In genomic region chr1:23370744-23371710, GRCh38 we compare ENCODE assay signal across 9 cellular contexts. TPM values are rescaled to one million over a fixed set of nuclear protein-coding genes. Genes with fewer than 3 reads are reported as not detected.
DNase-seq lines count a peak whose midpoint lies in the region; ATAC-seq lines count a peak whose summit lies in the region.
"Had no signal": no experiment of that assay in that cellular context is flagged by ENCODE, and none has a peak within 500 bp of the region (broad histone marks: within the 10 kb centered on the region; RNA-seq: fewer than 3 reads in every experiment).

No MANE protein-coding gene starts in this region.

- H2AFZ ChIP-seq in neuron (ENCODE audit: low read depth, low read length): no peak overlapping the region

- H3K27me3 ChIP-seq in ectodermal cell (ENCODE audit: control insufficient read depth, insufficient read depth, low read length, poor library complexity, severe bottlenecking): peaks cover 17% of the 10 kb centered on the region
- no peaks in the 10 kb centered on the region for H3K27me3 ChIP-seq in neuron (ENCODE audit: insufficient read depth, low read length)

- no peaks in the 10 kb centered on the region for H3K36me3 ChIP-seq in ectodermal cell (ENCODE audit: control insufficient read depth, insufficient read depth, low read length)
- H3K36me3 ChIP-seq in neuron (ENCODE audit: insufficient read depth, low read length): peaks cover 13% of the 10 kb centered on the region

- H3K27ac ChIP-seq in ectodermal cell (ENCODE audit: insufficient read depth, low read depth, low read length, poor library complexity, severe bottlenecking): peak overlapping the region; percentile 86

- H3K9me3 ChIP-seq in ectodermal cell (ENCODE audit: control insufficient read depth, low read length): no peaks in the 10 kb centered on the region
- H3K9me3 ChIP-seq in neuron (ENCODE audit: low read length): peaks cover 12% of the 10 kb centered on the region

- H3K4me3 ChIP-seq in ectodermal cell (ENCODE audit: insufficient read depth, low read depth, low read length) (peak overlapping the region; percentile 16), neuron (ENCODE audit: low read length) (peak overlapping the region; percentile 87)

- 4 to 5% methylated on average over 14 of the region's 14 CpGs for WGBS in ectodermal cell, 2 experiments

- H3K4me1 ChIP-seq in ectodermal cell (ENCODE audit: control insufficient read depth, insufficient read depth, low read length) (peaks cover 36% of the 10 kb centered on the region), neuron (ENCODE audit: insufficient read depth, low read length) (peaks cover 44% of the 10 kb centered on the region)

- peak; percentile 65 for DNase-seq in COR-L47 (lab: John Stamatoyannopoulos, UW)
- peak; percentile 84 for DNase-seq in NCI-H2171 treated with DMSO at 0.1 percent for 48 hours (lab: John Stamatoyannopoulos, UW)
- DNase-seq in HPDE6-E6E7 (ENCODE audit: extremely low spot score): no peak
- DNase-seq in GF-D8 (lab: John Stamatoyannopoulos, UW): no peak
- DNase-seq: NCI-H526 had no signal

- no peak for ATAC-seq in HG03045 (IDR thresholded peaks at IDR 0.05; ENCODE audit: unreplicated experiment)
- no peak for ATAC-seq in HG03139 (IDR thresholded peaks at IDR 0.05; ENCODE audit: unreplicated experiment)

RNA-seq across cellular contexts. Expression of gene ZNF436, which starts 1.4 kb away (rescaled TPM):
- polyA plus RNA-seq in ectodermal cell (2013, experiment 1 of 4): 9.7 TPM
- 12.7 TPM for polyA plus RNA-seq in ectodermal cell (2013, experiment 2 of 4)
- polyA plus RNA-seq in ectodermal cell (2013, experiment 3 of 4): 11.3 TPM
- polyA plus RNA-seq in ectodermal cell (2013, experiment 4 of 4): 12.5 TPM

RNA-seq across cellular contexts. Expression of gene HNRNPR, which starts 26.9 kb away (rescaled TPM):
- polyA plus RNA-seq in ectodermal cell (2013, experiment 1 of 4): 415 TPM
- polyA plus RNA-seq in ectodermal cell (2013, experiment 2 of 4): 410 TPM
- 267 TPM for polyA plus RNA-seq in ectodermal cell (2013, experiment 3 of 4)
- polyA plus RNA-seq in ectodermal cell (2013, experiment 4 of 4): 294 TPM

RNA-seq across cellular contexts. Expression of gene TCEA3, which starts 53.5 kb away (rescaled TPM):
- 1.2 TPM for polyA plus RNA-seq in ectodermal cell (2013, experiment 1 of 4)
- 1.0 TPM for polyA plus RNA-seq in ectodermal cell (2013, experiment 2 of 4)
- polyA plus RNA-seq in ectodermal cell (2013, experiment 3 of 4): 0.91 TPM
- 1.1 TPM for polyA plus RNA-seq in ectodermal cell (2013, experiment 4 of 4)

Comparison
In these comparisons a context has a peak if more than half of its experiments do, and no peak if none do; other contexts are left out.
1. DNase-seq: peak in COR-L47 (single experiment) and NCI-H2171 treated with DMSO at 0.1 percent for 48 hours (single experiment); none in HPDE6-E6E7 (single experiment) and GF-D8 (single experiment).